Comparison of ENCODE assay signal across 21 cellular contexts in the genomic region with DNA sequence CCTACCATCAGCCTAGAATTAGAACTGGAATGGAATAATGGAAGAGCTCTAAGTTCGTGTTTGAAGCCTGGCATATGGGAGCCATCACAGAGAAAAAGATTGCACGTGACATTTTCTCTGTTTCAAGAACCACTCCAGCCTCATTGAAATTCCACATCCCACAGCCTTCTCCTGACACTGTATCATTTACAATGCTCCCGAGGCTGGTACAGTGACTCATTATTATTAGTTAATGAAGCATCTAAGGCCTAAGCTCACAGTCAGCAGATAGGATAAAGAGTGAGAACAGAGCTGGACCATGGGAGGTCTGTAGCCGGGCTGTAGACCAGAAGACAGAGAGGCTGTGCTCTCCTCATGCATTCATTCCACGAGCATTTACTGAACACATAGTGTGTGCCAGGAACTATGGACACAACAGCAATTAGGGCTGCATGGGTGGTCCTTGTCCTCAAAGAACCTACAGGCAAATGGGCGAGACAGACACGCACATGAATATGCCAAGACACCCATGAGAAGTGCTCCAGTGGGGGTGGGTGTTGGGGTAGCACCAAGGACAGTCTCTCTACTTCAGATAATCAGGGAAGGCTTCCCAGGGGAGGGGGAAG. TPM values are rescaled to one million over a fixed set of nuclear protein-coding genes. Genes with fewer than 3 reads are reported as not detected.
DNase-seq lines count a peak whose midpoint lies in the region; ATAC-seq and TF ChIP-seq lines count a peak whose summit lies in the region.
"Had no signal": no experiment of that assay in that cellular context is flagged by ENCODE, and none has a peak within 500 bp of the region (broad histone marks: within the 10 kb centered on the region; RNA-seq: fewer than 3 reads in every experiment).

No MANE protein-coding gene starts in this region.

- no peak overlapping the region for H3K27ac ChIP-seq in SJCRH30
- H3K27ac ChIP-seq in esophagus muscularis mucosa (replicated peaks in 1 of 4) = no peak overlapping the region
- H3K27ac ChIP-seq: HL-60, PC-9 had no signal

- H3K27me3 ChIP-seq in SJCRH30 (peaks cover 10% of the 10 kb centered on the region; the same call in 1 of the 2 replicates), esophagus muscularis mucosa (no peaks in the 10 kb centered on the region)

- no peaks in the 10 kb centered on the region for H3K9me3 Mint-ChIP-seq in neural crest cell
- H3K9me3 Mint-ChIP-seq: H9 had no signal

- H3K4me1 ChIP-seq in SJCRH30 = peaks cover 9% of the 10 kb centered on the region; the same call in 1 of the 2 replicates
- peaks cover 12 to 19% (median 15%) of the 10 kb centered on the region in 4 donors for H3K4me1 ChIP-seq in esophagus muscularis mucosa

- intact Hi-C loops in esophagus muscularis mucosa (cut with DNase I) (no loop called here), posterior cingulate gyrus (cut with DNase I) (no loop called here), lower leg skin (cut with DNase I; ENCODE audit: low total_unique reads) (no loop called here)

- H3K9me3 ChIP-seq in SJCRH30 (replicated peaks) (no peaks in the 10 kb centered on the region), esophagus muscularis mucosa (no peaks in the 10 kb centered on the region)

- H3K27me3 Mint-ChIP-seq in neural crest cell (ENCODE audit: low read depth) = no peaks in the 10 kb centered on the region

- no peak overlapping the region for H3K4me3 Mint-ChIP-seq in neural crest cell
- H3K4me3 Mint-ChIP-seq: B cell; CD4-positive, CD25-positive, alpha-beta regulatory T cell; H9 had no signal

- TF ChIP-seq CTCF in esophagus muscularis mucosa (IDR thresholded peaks at IDR 0.05) (no peak), neural crest cell (conservative IDR thresholded peaks at IDR 0.05) (no peak), lower leg skin (IDR thresholded peaks at IDR 0.05) (no peak)

- 69% methylated on average over 7 of the region's 7 CpGs for WGBS in esophagus muscularis mucosa
- whole genome bisulfite sequencing in lower leg skin, 2 donors = 76 to 78% methylated on average over 7 of the region's 7 CpGs

- TF ChIP-seq EP300 in esophagus muscularis mucosa (IDR thresholded peaks at IDR 0.05) = no peak

- H3K27ac Mint-ChIP-seq in neural crest cell (ENCODE audit: unreplicated experiment) = peak overlapping the region; percentile 47
- H3K27ac Mint-ChIP-seq: B cell; CD4-positive, CD25-positive, alpha-beta regulatory T cell; H9 had no signal

- no peak for ATAC-seq in HG03521 (IDR thresholded peaks at IDR 0.05; ENCODE audit: unreplicated experiment)
- ATAC-seq: GM12878 had no signal

- DNase-seq in DMS79 (lab: John Stamatoyannopoulos, UW) (peak; percentile 14), SJCRH30 (peak; percentile 52 to 54), esophagus muscularis mucosa (ENCODE audit: extremely low spot score) (peak; percentile 75), neural crest cell (ENCODE audit: low read depth, low spot score) (no peak), posterior cingulate gyrus (no peak), kidney glomerular epithelial cell (lab: John Stamatoyannopoulos, UW) (no peak), lower leg skin (ENCODE audit: low spot score in 2 of 2) (no peak)
- DNase-seq: Calu3; CD4-positive, CD25-positive, alpha-beta regulatory T cell; DND-41; GDM1; H9; NCI-H187; NCI-H2171 treated with DMSO at 0.1 percent for 48 hours; NCI-H510A; NCI-H774; PC-9 had no signal

- peaks cover 5% of the 10 kb centered on the region for H3K4me1 Mint-ChIP-seq in neural crest cell
- H3K4me1 Mint-ChIP-seq: B cell; CD4-positive, CD25-positive, alpha-beta regulatory T cell had no signal

- H3K36me3 Mint-ChIP-seq in neural crest cell (ENCODE audit: low read depth) = no peaks in the 10 kb centered on the region
- H3K36me3 Mint-ChIP-seq: CD4-positive, CD25-positive, alpha-beta regulatory T cell had no signal

- H3K4me3 ChIP-seq in SJCRH30 (no peak overlapping the region), esophagus muscularis mucosa (no peak overlapping the region), lower leg skin (ENCODE audit: low read depth, poor library complexity, severe bottlenecking) (no peak overlapping the region)
- H3K4me3 ChIP-seq: GM12878, PC-9 had no signal

- no peaks in the 10 kb centered on the region for H3K36me3 ChIP-seq in SJCRH30
- H3K36me3 ChIP-seq in esophagus muscularis mucosa = no peaks in the 10 kb centered on the region

- TF ChIP-seq POLR2A in esophagus muscularis mucosa (IDR thresholded peaks at IDR 0.05; ENCODE audit: low read depth) (no peak), lower leg skin (IDR thresholded peaks at IDR 0.05) (no peak)

RNA-seq across cellular contexts. Expression of a gene that starts 47.3 kb away (rescaled TPM):
- total RNA-seq in SJCRH30 (2014; rRNA removed; shearing (Covaris generic)) = 18.1 and 18.6 TPM in 2 replicates
- total RNA-seq in esophagus muscularis mucosa (10 to 100 TPM; 21.4 to 49.8 (median 44.7) TPM), neural crest cell (39.8 and 42.3 TPM in 2 replicates), lower leg skin (10 to 100 TPM in 2 of 4 donors, 1 to 10 TPM in 2; 5.7 to 25.2 (median 9.7) TPM)

Comparison
In these comparisons a context has a peak if more than half of its experiments do, and no peak if none do; other contexts are left out.
1. DNase-seq: peak in DMS79 (single experiment), SJCRH30 (2 of 2) and esophagus muscularis mucosa (single experiment); none in neural crest cell (single experiment), posterior cingulate gyrus (0 of 10), kidney glomerular epithelial cell (single experiment) and lower leg skin (0 of 2).